ENCODE assay signal across 12 cellular contexts in the genomic region with DNA sequence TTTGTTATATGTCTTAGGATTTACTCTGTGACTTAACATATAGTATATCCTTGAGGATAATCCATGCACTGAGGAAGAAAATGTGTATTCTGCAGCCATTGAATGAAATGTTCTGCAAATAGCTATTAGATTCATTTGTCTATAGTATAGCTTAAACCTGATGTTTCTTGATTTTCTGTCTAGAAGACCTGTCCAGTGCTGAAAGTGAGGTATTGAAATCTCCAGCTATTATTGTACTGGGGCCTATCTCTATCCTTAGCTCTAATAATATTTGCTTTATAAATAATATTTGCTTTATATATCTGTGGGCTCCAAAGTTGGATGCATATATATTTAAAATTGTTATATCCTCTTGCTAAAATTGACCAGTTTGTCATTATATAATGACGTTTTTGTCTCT. TPM values are rescaled to one million over a fixed set of nuclear protein-coding genes. Genes with fewer than 3 reads are reported as not detected.
"Had no signal": no experiment of that assay in that cellular context is flagged by ENCODE, and none has a peak within 500 bp of the region (broad histone marks: within the 10 kb centered on the region; RNA-seq: fewer than 3 reads in every experiment).

No MANE protein-coding gene starts in this region.

- FAIRE-seq: H1, H54 had no signal

- H3K27ac Mint-ChIP-seq: GM23338, H9, HFFc6 had no signal

- H3K9me3 Mint-ChIP-seq: GM23338, HFFc6 had no signal

- H3K9ac ChIP-seq: GM23248 had no signal

- DNase-seq: GM23248, GOT3, H7, H9, HCEC 1CT, HFFc6 had no signal

- H3K4me1 Mint-ChIP-seq: GM23338, H9 had no signal

- H3K9me3 ChIP-seq: HAP-1 had no signal

- H3K4me3 ChIP-seq: GM23248, GM23338, HAP-1 had no signal

- H3K4me3 Mint-ChIP-seq: GM23338, H9, HFFc6 had no signal

- H3K4me2 ChIP-seq: GM23338 had no signal

- H3K36me3 ChIP-seq: HAP-1 had no signal

- H2AFZ ChIP-seq: GM23248, GM23338 had no signal

- ATAC-seq: GM23338, HCT116 had no signal

- H3K27ac ChIP-seq: GM23248 had no signal

- H3K4me1 ChIP-seq: HAP-1 had no signal

RNA-seq across cellular contexts. Expression of gene MAGEC3, which starts 26.7 kb away (rescaled TPM):
- total RNA-seq: GM23248, GM23338, H1, H4, H7, H9 had no signal
- polyA plus RNA-seq: GM23248, GM23338, H1 had no signal
